8 cellular contexts compared by ENCODE assay signal in the genomic region with DNA sequence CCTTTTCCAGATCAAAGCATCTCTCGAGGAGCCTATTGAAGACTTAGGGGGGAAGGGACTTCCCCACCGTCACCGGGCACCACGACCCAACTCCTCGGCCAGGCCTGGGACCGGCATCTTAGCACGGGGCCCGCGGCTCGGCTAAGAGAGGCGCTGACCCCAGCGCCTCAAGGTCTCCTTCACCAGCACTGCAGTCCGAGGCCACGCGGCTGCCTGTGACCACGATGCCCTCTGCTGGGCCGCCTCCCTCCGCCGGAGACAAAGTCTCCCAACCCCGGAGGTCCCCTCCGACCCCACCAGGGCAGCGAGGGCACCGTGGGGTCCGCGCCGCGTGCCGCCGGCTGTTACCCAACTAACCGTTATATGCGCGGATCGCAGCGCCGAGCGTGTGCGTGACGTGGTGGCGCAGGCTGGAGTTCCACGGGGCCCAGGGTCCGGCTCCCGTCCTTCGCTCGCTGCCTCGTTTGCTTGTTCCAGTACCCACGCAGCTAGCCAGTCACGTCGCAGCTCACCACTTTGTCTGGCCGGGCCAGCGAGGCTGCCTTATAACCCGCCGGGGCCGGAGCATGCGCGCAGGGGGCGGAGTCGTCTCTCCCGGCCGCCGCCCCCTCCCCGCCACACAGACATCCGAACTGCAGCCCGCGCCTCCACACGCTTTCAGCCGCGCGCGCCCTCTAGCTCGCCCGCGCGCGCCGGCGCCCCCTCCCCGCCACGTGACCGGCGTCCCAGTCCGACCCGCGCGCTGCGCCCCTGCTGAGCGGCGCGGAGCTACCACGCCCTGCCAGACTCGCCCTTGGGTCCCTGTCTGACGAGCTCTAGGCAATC. TPM values are rescaled to one million over a fixed set of nuclear protein-coding genes. Genes with fewer than 3 reads are reported as not detected.
DNase-seq lines count a peak whose midpoint lies in the region; ATAC-seq and TF ChIP-seq lines count a peak whose summit lies in the region.

A gene with protein sequence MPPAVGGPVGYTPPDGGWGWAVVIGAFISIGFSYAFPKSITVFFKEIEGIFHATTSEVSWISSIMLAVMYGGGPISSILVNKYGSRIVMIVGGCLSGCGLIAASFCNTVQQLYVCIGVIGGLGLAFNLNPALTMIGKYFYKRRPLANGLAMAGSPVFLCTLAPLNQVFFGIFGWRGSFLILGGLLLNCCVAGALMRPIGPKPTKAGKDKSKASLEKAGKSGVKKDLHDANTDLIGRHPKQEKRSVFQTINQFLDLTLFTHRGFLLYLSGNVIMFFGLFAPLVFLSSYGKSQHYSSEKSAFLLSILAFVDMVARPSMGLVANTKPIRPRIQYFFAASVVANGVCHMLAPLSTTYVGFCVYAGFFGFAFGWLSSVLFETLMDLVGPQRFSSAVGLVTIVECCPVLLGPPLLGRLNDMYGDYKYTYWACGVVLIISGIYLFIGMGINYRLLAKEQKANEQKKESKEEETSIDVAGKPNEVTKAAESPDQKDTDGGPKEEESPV (minus strand): TSS at position 519 of the 825 bp plus-strand sequence. CDS start 26,888 bp downstream, outside the sequence.

- peak within 1 kb of the TSS; percentile 98 for H3K27ac Mint-ChIP-seq in activated T-cell treated with anti-CD3 and anti-CD28 coated beads, Interleukin-2, amount 50 U/mL, for 24 hours

- H3K4me3 ChIP-seq in DND-41 (ENCODE audit: low read depth in 1 of 2, low read length in 2 of 2): peak within 1 kb of the TSS; percentile 61 to 96
- H3K4me3 ChIP-seq in KMS-11 (IDR thresholded peaks at IDR 0.05; ENCODE audit: insufficient read depth, low read depth, low read length): peak within 1 kb of the TSS; percentile 38

- H2AFZ ChIP-seq in DND-41 (ENCODE audit: low read depth, low read length) (peak within 1 kb of the TSS; percentile 100), KMS-11 (ENCODE audit: low read depth) (peak within 1 kb of the TSS; percentile 61)

- no peaks in the 10 kb centered on the region for H3K9me3 Mint-ChIP-seq in activated T-cell treated with anti-CD3 and anti-CD28 coated beads, Interleukin-2, amount 50 U/mL, for 24 hours

- H3K9me3 ChIP-seq in DND-41 (ENCODE audit: insufficient read depth, low read length, severe bottlenecking): no peaks in the 10 kb centered on the region

- ATAC-seq in DND-41 (ENCODE audit: insufficient read depth, low read depth): peak; percentile 73
- ATAC-seq in GM21786 (IDR thresholded peaks at IDR 0.05; ENCODE audit: unreplicated experiment): peak; percentile 54
- ATAC-seq in esophagus mucosa: peak; percentile 91

- H3K36me3 ChIP-seq in DND-41 (ENCODE audit: insufficient read depth, low read length): peaks cover 18% of the 10 kb centered on the region
- no peaks in the 10 kb centered on the region for H3K36me3 ChIP-seq in KMS-11 (ENCODE audit: insufficient read depth)

- peaks cover 40% of the 10 kb centered on the region; the same call in 1 of the 2 replicates for H4K20me1 ChIP-seq in DND-41 (ENCODE audit: insufficient read depth, low read length)
- peaks cover 26% of the 10 kb centered on the region for H4K20me1 ChIP-seq in KMS-11 (ENCODE audit: insufficient read depth)

- no peaks in the 10 kb centered on the region for H3K27me3 Mint-ChIP-seq in activated T-cell treated with anti-CD3 and anti-CD28 coated beads, Interleukin-2, amount 50 U/mL, for 24 hours

- H3K27ac ChIP-seq in DND-41 (ENCODE audit: low read length): peak within 1 kb of the TSS; percentile 93
- H3K27ac ChIP-seq in KMS-11: peak within 1 kb of the TSS; percentile 92

- H3K4me3 Mint-ChIP-seq in activated T-cell treated with anti-CD3 and anti-CD28 coated beads, Interleukin-2, amount 50 U/mL, for 24 hours: peak within 1 kb of the TSS; percentile 96

- H3K27me3 ChIP-seq in DND-41 (ENCODE audit: insufficient read depth, low read length, poor library complexity) (no peaks in the 10 kb centered on the region), KMS-11 (ENCODE audit: insufficient read depth, low read depth) (no peaks in the 10 kb centered on the region)

- peaks cover 88% of the 10 kb centered on the region for H3K36me3 Mint-ChIP-seq in activated T-cell treated with anti-CD3 and anti-CD28 coated beads, Interleukin-2, amount 50 U/mL, for 24 hours (ENCODE audit: low read depth)

- peak; percentile 93 for DNase-seq in DND-41
- peak; percentile 93 for DNase-seq in activated T-cell treated with anti-CD3 and anti-CD28 coated beads, Interleukin-2, amount 50 U/mL, for 24 hours
- DNase-seq in myocyte (ENCODE audit: low read depth): peak; percentile 94
- DNase-seq in stimulated activated CD8-positive, alpha-beta memory T cell treated with anti-CD3 and anti-CD28 coated beads, Interleukin-7, amount 100 ng/mL, for 4 hours (ENCODE audit: low read depth in 2 of 2): peak; percentile 79 to 93

- H3K79me2 ChIP-seq in DND-41 (ENCODE audit: insufficient read depth, low read length) (peaks cover 98% of the 10 kb centered on the region), KMS-11 (ENCODE audit: insufficient read depth, low read depth) (peaks cover 90% of the 10 kb centered on the region)

- TF ChIP-seq CTCF in DND-41 (IDR thresholded peaks at IDR 0.05; ENCODE audit: borderline replicate concordance, extremely low read depth, low read length, poor library complexity, severe bottlenecking) (peak; percentile 42), KMS-11 (conservative IDR thresholded peaks at IDR 0.05; ENCODE audit: low read depth, low read length) (no peak)

- H3K9ac ChIP-seq in DND-41 (ENCODE audit: low read depth, low read length) (peak within 1 kb of the TSS; percentile 91), KMS-11 (peak within 1 kb of the TSS; percentile 93)

- peaks cover 62% of the 10 kb centered on the region for H3K4me1 Mint-ChIP-seq in activated T-cell treated with anti-CD3 and anti-CD28 coated beads, Interleukin-2, amount 50 U/mL, for 24 hours (ENCODE audit: low read depth)

- H3K4me2 ChIP-seq in DND-41 (ENCODE audit: insufficient read depth, low read length) (peak within 1 kb of the TSS; percentile 87), KMS-11 (peak within 1 kb of the TSS; percentile 93; the same call in 1 of the 2 replicates)

- H3K4me1 ChIP-seq in DND-41 (ENCODE audit: insufficient read depth, low read length) (peaks cover 71% of the 10 kb centered on the region), KMS-11 (ENCODE audit: low read depth, poor library complexity, severe bottlenecking) (peaks cover 40% of the 10 kb centered on the region)

TF ChIP-seq in PFSK-1, 5 proteins besides CTCF, POLR2A, EP300 and RAD21:
- peak; percentile 92 for TF ChIP-seq FOXP2 (optimal IDR thresholded peaks at IDR 0.05; ENCODE audit: borderline replicate concordance, extremely low read depth, extremely low read length, insufficient read depth)
- TF ChIP-seq TAF1 (IDR thresholded peaks at IDR 0.05; ENCODE audit: borderline replicate concordance, insufficient read depth, low read length): peak; percentile 99
- peak; percentile 99 for TF ChIP-seq POLR2AphosphoS5 (IDR thresholded peaks at IDR 0.05; ENCODE audit: low read depth, low read length)
- TF ChIP-seq SIN3A (IDR thresholded peaks at IDR 0.05; ENCODE audit: borderline replicate concordance, insufficient read depth, low read length): peak; percentile 86; the same call in 1 of the 2 replicates
- TF ChIP-seq, protein P1, sequence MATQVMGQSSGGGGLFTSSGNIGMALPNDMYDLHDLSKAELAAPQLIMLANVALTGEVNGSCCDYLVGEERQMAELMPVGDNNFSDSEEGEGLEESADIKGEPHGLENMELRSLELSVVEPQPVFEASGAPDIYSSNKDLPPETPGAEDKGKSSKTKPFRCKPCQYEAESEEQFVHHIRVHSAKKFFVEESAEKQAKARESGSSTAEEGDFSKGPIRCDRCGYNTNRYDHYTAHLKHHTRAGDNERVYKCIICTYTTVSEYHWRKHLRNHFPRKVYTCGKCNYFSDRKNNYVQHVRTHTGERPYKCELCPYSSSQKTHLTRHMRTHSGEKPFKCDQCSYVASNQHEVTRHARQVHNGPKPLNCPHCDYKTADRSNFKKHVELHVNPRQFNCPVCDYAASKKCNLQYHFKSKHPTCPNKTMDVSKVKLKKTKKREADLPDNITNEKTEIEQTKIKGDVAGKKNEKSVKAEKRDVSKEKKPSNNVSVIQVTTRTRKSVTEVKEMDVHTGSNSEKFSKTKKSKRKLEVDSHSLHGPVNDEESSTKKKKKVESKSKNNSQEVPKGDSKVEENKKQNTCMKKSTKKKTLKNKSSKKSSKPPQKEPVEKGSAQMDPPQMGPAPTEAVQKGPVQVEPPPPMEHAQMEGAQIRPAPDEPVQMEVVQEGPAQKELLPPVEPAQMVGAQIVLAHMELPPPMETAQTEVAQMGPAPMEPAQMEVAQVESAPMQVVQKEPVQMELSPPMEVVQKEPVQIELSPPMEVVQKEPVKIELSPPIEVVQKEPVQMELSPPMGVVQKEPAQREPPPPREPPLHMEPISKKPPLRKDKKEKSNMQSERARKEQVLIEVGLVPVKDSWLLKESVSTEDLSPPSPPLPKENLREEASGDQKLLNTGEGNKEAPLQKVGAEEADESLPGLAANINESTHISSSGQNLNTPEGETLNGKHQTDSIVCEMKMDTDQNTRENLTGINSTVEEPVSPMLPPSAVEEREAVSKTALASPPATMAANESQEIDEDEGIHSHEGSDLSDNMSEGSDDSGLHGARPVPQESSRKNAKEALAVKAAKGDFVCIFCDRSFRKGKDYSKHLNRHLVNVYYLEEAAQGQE (IDR thresholded peaks at IDR 0.05; ENCODE audit: insufficient read depth in 1 of 2, low read depth in 2 of 2, low read length in 2 of 2): peak; percentile 14 to 57; a peak in 2 of 4 replicates

RNA-seq across cellular contexts. Expression of the gene that starts here (rescaled TPM):
- polyA plus RNA-seq in PFSK-1 (2012; ENCODE audit: insufficient read length, low read depth): 163 TPM
- total RNA-seq in esophagus mucosa (54.8 TPM), myocyte (74.7 and 117 TPM in 2 replicates)
- 42.3 TPM for polyA plus RNA-seq in myocyte (2012)

Comparison
In these comparisons a context has a peak if more than half of its experiments do, and no peak if none do; other contexts are left out.
1. Peak in every context shown above with its lines: DNase-seq, ATAC-seq, H3K4me3 ChIP-seq and H3K27ac ChIP-seq.